ENCODE assay signal across 13 cellular contexts in genomic region chr5:156394642-156395393, GRCh38.
DNase-seq lines count a peak whose midpoint lies in the region; ATAC-seq, FAIRE-seq and TF ChIP-seq lines count a peak whose summit lies in the region.
"Had no signal": no experiment of that assay in that cellular context is flagged by ENCODE, and none has a peak within 500 bp of the region (broad histone marks: within the 10 kb centered on the region; RNA-seq: fewer than 3 reads in every experiment).

No MANE protein-coding gene starts in this region.

- peaks cover 5% of the 10 kb centered on the region for H3K36me3 Mint-ChIP-seq in nephron (ENCODE audit: low read depth)
- H3K36me3 Mint-ChIP-seq in naive thymus-derived CD8-positive, alpha-beta T cell, result no peaks in the 10 kb centered on the region

- H3K27me3 Mint-ChIP-seq in nephron (ENCODE audit: low read depth), result no peaks in the 10 kb centered on the region
- peaks cover 0 to 7% (median 5%) of the 10 kb centered on the region in 5 donors for H3K27me3 Mint-ChIP-seq in naive thymus-derived CD8-positive, alpha-beta T cell

- no peak overlapping the region for H3K4me3 Mint-ChIP-seq in nephron
- H3K4me3 Mint-ChIP-seq in naive thymus-derived CD8-positive, alpha-beta T cell, result no peak overlapping the region

- no peak for TF ChIP-seq POLR2A in A549 (IDR thresholded peaks at IDR 0.05; ENCODE audit: low read length)

- ATAC-seq in A549, result peak in 1 of 2 experiments; percentile 28; a peak in 1 of 6 replicates
- ATAC-seq in naive thymus-derived CD8-positive, alpha-beta T cell, result no peak
- ATAC-seq: GM12878 had no signal

- no peak for TF ChIP-seq EP300 in A549 (IDR thresholded peaks at IDR 0.05)

- TF ChIP-seq CTCF in A549 (IDR thresholded peaks at IDR 0.05) (no peak), fibroblast of mammary gland (conservative IDR thresholded peaks at IDR 0.05; ENCODE audit: control insufficient read depth, insufficient read depth, low read depth, low read length) (no peak), nephron (IDR thresholded peaks at IDR 0.05; ENCODE audit: unreplicated experiment in 3 of 3) (no peak)

- H3K9me3 ChIP-seq in A549, result peaks cover 8% of the 10 kb centered on the region; the same call in 1 of the 3 replicates
- H3K9me3 ChIP-seq: vagina had no signal

- peak overlapping the region; percentile 6 to 20; a peak in 2 of 6 replicates for H3K27ac ChIP-seq in A549
- H3K27ac ChIP-seq: vagina had no signal

- no peak for FAIRE-seq in A549 (lab: Jason Lieb, UNC)
- FAIRE-seq: GM12878 had no signal

- peak overlapping the region; percentile 27; the same call in 2 of the 3 replicates for H3K4me2 ChIP-seq in A549

- POLR2A ChIA-PET in A549 (lab: Yijun Ruan, JAX), result no interaction called here
- POLR2A ChIA-PET in naive thymus-derived CD8-positive, alpha-beta T cell (lab: Charles Lee), result no interaction called here

- H3K9me3 Mint-ChIP-seq in nephron, result peaks cover 4% of the 10 kb centered on the region
- no peaks in the 10 kb centered on the region for H3K9me3 Mint-ChIP-seq in naive thymus-derived CD8-positive, alpha-beta T cell

- TF ChIP-seq RAD21 in A549 (conservative IDR thresholded peaks at IDR 0.05 in 1 of 2, IDR thresholded peaks at IDR 0.05 in 1 of 2), result no peak

- CTCF ChIA-PET in A549 (lab: Yijun Ruan, JAX), result no interaction called here

- WGBS in A549 (ENCODE audit: missing lambda C conversion rate), result 61% methylated on average over 7 of the region's 7 CpGs

- H3K4me3 ChIP-seq in A549 (no peak overlapping the region), fibroblast of mammary gland (ENCODE audit: control insufficient read depth, low read depth, low read length) (no peak overlapping the region)
- H3K4me3 ChIP-seq: GM12878, vagina had no signal

- H3K4me1 Mint-ChIP-seq in nephron, result peaks cover 65% of the 10 kb centered on the region
- H3K4me1 Mint-ChIP-seq in naive thymus-derived CD8-positive, alpha-beta T cell, result no peaks in the 10 kb centered on the region

- H3K27ac Mint-ChIP-seq in nephron, result peak overlapping the region; percentile 72 to 87 (median 87)
- H3K27ac Mint-ChIP-seq in naive thymus-derived CD8-positive, alpha-beta T cell, result no peak overlapping the region

- DNase-seq in A549 (ENCODE audit: low read depth in 1 of 2, low spot score in 1 of 2) (no peak), NCI-H2081 (lab: John Stamatoyannopoulos, UW) (peak; percentile 31 to 75), fibroblast of mammary gland (ENCODE audit: low read depth) (peak; percentile 77), cerebellar nuclear complex (lab: John Stamatoyannopoulos, UW) (no peak), 8988T (no peak), NCI-H1417 (lab: John Stamatoyannopoulos, UW) (no peak)
- DNase-seq in naive thymus-derived CD8-positive, alpha-beta T cell, result no peak
- DNase-seq: amniotic stem cell, Karpas-422, NCI-H2171 treated with DMSO at 0.1 percent for 48 hours had no signal

- peaks cover 14% of the 10 kb centered on the region for H3K4me1 ChIP-seq in A549

TF ChIP-seq in A549, 52 proteins besides CTCF, POLR2A, EP300 and RAD21:
- no peak for TF ChIP-seq CHD2 (IDR thresholded peaks at IDR 0.05; ENCODE audit: low read length, partially characterized antibody)
- TF ChIP-seq RARB (CRISPR knock-in tag; IDR thresholded peaks at IDR 0.05), result no peak
- TF ChIP-seq FOSB (CRISPR knock-in tag; IDR thresholded peaks at IDR 0.05), result no peak
- TF ChIP-seq ZFP36 (IDR thresholded peaks at IDR 0.05; ENCODE audit: borderline replicate concordance, partially characterized antibody), result no peak
- TF ChIP-seq REST (IDR thresholded peaks at IDR 0.05), result no peak
- no peak for TF ChIP-seq MYC (IDR thresholded peaks at IDR 0.05; ENCODE audit: borderline replicate concordance, low read length)
- TF ChIP-seq NR3C1 (IDR thresholded peaks at IDR 0.05), result no peak
- no peak for TF ChIP-seq SREBF2 (IDR thresholded peaks at IDR 0.05)
- TF ChIP-seq ELK1 (IDR thresholded peaks at IDR 0.05; ENCODE audit: low read depth, low read length), result no peak
- no peak for TF ChIP-seq PHF8 (IDR thresholded peaks at IDR 0.05; ENCODE audit: borderline replicate concordance, low read depth)
- TF ChIP-seq GATA3 (IDR thresholded peaks at IDR 0.05; ENCODE audit: borderline replicate concordance), result no peak
- no peak for TF ChIP-seq HES2 (IDR thresholded peaks at IDR 0.05)
- TF ChIP-seq HOXB5 (CRISPR knock-in tag; IDR thresholded peaks at IDR 0.05), result no peak
- TF ChIP-seq TP53 (CRISPR knock-in tag; IDR thresholded peaks at IDR 0.05), result no peak
- no peak for TF ChIP-seq USF2 (IDR thresholded peaks at IDR 0.05)
- no peak for TF ChIP-seq HMGXB4 (CRISPR knock-in tag; IDR thresholded peaks at IDR 0.05; ENCODE audit: borderline replicate concordance)
- TF ChIP-seq CHD4 (IDR thresholded peaks at IDR 0.05; ENCODE audit: borderline replicate concordance), result no peak

Comparison
In these comparisons a context has a peak if more than half of its experiments do, and no peak if none do; other contexts are left out.
1. DNase-seq: peak in NCI-H2081 (2 of 2) and fibroblast of mammary gland (single experiment); none in A549 (0 of 2), cerebellar nuclear complex (0 of 2), 8988T (single experiment), NCI-H1417 (0 of 3) and naive thymus-derived CD8-positive, alpha-beta T cell (0 of 10).
2. H3K27ac Mint-ChIP-seq: peak in nephron (3 of 3); none in naive thymus-derived CD8-positive, alpha-beta T cell (0 of 10).